In the genomic region with DNA sequence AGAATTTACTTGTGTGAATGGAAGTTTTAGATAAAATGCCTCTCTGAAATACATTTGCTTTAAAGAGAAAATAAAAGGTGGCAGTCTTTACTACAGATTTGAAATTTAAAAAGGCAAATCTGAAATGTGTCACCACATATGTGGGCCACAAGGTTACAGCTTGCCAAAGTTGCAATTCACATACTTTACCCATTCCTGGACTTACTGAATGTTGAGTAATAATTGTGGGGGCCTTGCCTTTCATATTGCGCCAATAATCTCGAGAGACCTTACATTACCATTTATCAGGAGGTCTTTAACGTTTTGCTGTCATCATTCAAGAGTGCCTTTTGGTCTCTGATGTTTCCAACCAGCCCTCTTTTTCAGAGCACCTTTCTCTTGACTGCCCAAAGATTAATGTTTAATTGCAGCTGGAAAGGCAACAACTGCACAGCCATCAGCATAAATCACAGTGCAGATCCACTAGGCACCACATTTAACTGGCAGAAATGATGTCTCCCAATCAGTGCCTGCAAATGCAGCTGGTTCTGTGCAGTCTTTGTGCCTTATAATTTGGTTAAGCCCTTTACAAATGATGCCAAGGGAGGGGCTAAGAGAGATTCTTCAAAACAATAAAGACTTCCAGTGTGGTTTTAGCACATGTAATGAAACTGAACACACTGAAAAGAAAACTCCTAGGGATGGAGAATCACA, we compare ENCODE assay signal across 14 cellular contexts.
A peak's percentile ranks its signal among the peaks of the same experiment; 100 is the strongest.
DNase-seq lines count a peak whose midpoint lies in the region; ATAC-seq, FAIRE-seq and TF ChIP-seq lines count a peak whose summit lies in the region.
"Had no signal": no experiment of that assay in that cellular context is flagged by ENCODE, and none has a peak within 500 bp of the region (broad histone marks: within the 10 kb centered on the region; RNA-seq: fewer than 3 reads in every experiment).

No MANE protein-coding gene starts in this region.

- H3K27me3 Mint-ChIP-seq in natural killer cell treated with Interleukin-12 subunit alpha and Interleukin-12 subunit beta and Interleukin-15 and Interleukin-18, amount 100 ng/mL, for 72 hours: no peaks in the 10 kb centered on the region
- H3K27me3 Mint-ChIP-seq: central memory CD8-positive, alpha-beta T cell had no signal

- H3K4me3 ChIP-seq in colonic mucosa: no peak overlapping the region

- H3K27ac ChIP-seq in VCaP (peak overlapping the region; percentile 36; the same call in 1 of the 2 replicates), foreskin keratinocyte (no peak overlapping the region), substantia nigra (ENCODE audit: low read depth, low read length, poor library complexity, severe bottlenecking) (peak overlapping the region; percentile 43), colonic mucosa (no peak overlapping the region)

- H3K4me1 Mint-ChIP-seq in natural killer cell treated with Interleukin-12 subunit alpha and Interleukin-12 subunit beta and Interleukin-15 and Interleukin-18, amount 100 ng/mL, for 72 hours (ENCODE audit: low read depth in 2 of 2): no peaks in the 10 kb centered on the region
- H3K4me1 Mint-ChIP-seq: central memory CD8-positive, alpha-beta T cell had no signal

- H3K36me3 ChIP-seq in colonic mucosa: no peaks in the 10 kb centered on the region

- H3K27ac Mint-ChIP-seq in natural killer cell treated with Interleukin-12 subunit alpha and Interleukin-12 subunit beta and Interleukin-15 and Interleukin-18, amount 100 ng/mL, for 72 hours: no peak overlapping the region

- intact Hi-C loops in colonic mucosa (cut with DNase I): no loop called here

- peaks cover 7% of the 10 kb centered on the region for H3K9me3 Mint-ChIP-seq in natural killer cell treated with Interleukin-12 subunit alpha and Interleukin-12 subunit beta and Interleukin-15 and Interleukin-18, amount 100 ng/mL, for 72 hours

- FAIRE-seq in H54 (lab: Jason Lieb, UNC): peak; percentile 74

- H3K9ac ChIP-seq in colonic mucosa (ENCODE audit: low read depth in 2 of 2, low read length in 2 of 2): no peak overlapping the region

- TF ChIP-seq CTCF in VCaP (conservative IDR thresholded peaks at IDR 0.05) (no peak), foreskin keratinocyte (conservative IDR thresholded peaks at IDR 0.05) (no peak), colonic mucosa (IDR thresholded peaks at IDR 0.05) (no peak)

- ATAC-seq in foreskin keratinocyte: peak; percentile 45
- ATAC-seq in natural killer cell treated with Interleukin-12 subunit alpha and Interleukin-12 subunit beta and Interleukin-15 and Interleukin-18, amount 100 ng/mL, for 72 hours: no peak

- H3K4me1 ChIP-seq in foreskin keratinocyte (peaks cover 29% of the 10 kb centered on the region), colonic mucosa (no peaks in the 10 kb centered on the region)

- H3K4me3 Mint-ChIP-seq in natural killer cell treated with Interleukin-12 subunit alpha and Interleukin-12 subunit beta and Interleukin-15 and Interleukin-18, amount 100 ng/mL, for 72 hours: no peak overlapping the region
- H3K4me3 Mint-ChIP-seq: central memory CD8-positive, alpha-beta T cell had no signal

- H3K36me3 Mint-ChIP-seq in natural killer cell treated with Interleukin-12 subunit alpha and Interleukin-12 subunit beta and Interleukin-15 and Interleukin-18, amount 100 ng/mL, for 72 hours: no peaks in the 10 kb centered on the region

- no peaks in the 10 kb centered on the region for H3K9me3 ChIP-seq in colonic mucosa

- TF ChIP-seq POLR2A in H54 (IDR thresholded peaks at IDR 0.05; ENCODE audit: low read depth, low read length): no peak

- H3K27me3 ChIP-seq in foreskin keratinocyte (no peaks in the 10 kb centered on the region), colonic mucosa (no peaks in the 10 kb centered on the region)

- peak; percentile 9 for DNase-seq in H54 (ENCODE audit: insufficient read length, low spot score)
- peak; percentile 16 to 49 for DNase-seq in foreskin keratinocyte
- DNase-seq in substantia nigra (lab: John Stamatoyannopoulos, UW): no peak
- DNase-seq in NCI-H774 (lab: John Stamatoyannopoulos, UW): no peak
- no peak for DNase-seq in colonic mucosa
- no peak for DNase-seq in natural killer cell treated with Interleukin-12 subunit alpha and Interleukin-12 subunit beta and Interleukin-15 and Interleukin-18, amount 100 ng/mL, for 72 hours (ENCODE audit: low spot score)
- DNase-seq: activated CD4-positive, alpha-beta T cell treated with anti-CD3 and anti-CD28 coated beads, Interleukin-2, amount 50 U/mL, for 1 hour; activated gamma-delta T cell; DMS79 treated with DMSO at 0.1 percent for 48 hours; islet precursor cell; NCI-H187 treated with DMSO at 0.1 percent for 48 hours; stimulated activated naive CD4-positive, alpha-beta T cell treated with Interleukin-2 at 50 U/mL for 16 hours had no signal

Comparison
In these comparisons a context has a peak if more than half of its experiments do, and no peak if none do; other contexts are left out.
1. DNase-seq: peak in H54 (single experiment) and foreskin keratinocyte (2 of 2); none in substantia nigra (0 of 49), NCI-H774 (single experiment), colonic mucosa (single experiment) and natural killer cell treated with Interleukin-12 subunit alpha and Interleukin-12 subunit beta and Interleukin-15 and Interleukin-18, amount 100 ng/mL, for 72 hours (single experiment).
2. H3K27ac ChIP-seq: peak in VCaP (single experiment) and substantia nigra (single experiment); none in foreskin keratinocyte (single experiment) and colonic mucosa (single experiment).